ENCODE assay signal across 9 cellular contexts in genomic region chr9:94031380-94031779, GRCh38. TPM values are rescaled to one million over a fixed set of nuclear protein-coding genes. Genes with fewer than 3 reads are reported as not detected.
DNase-seq lines count a peak whose midpoint lies in the region; ATAC-seq and TF ChIP-seq lines count a peak whose summit lies in the region.
"Had no signal": no experiment of that assay in that cellular context is flagged by ENCODE, and none has a peak within 500 bp of the region (broad histone marks: within the 10 kb centered on the region; RNA-seq: fewer than 3 reads in every experiment).

No MANE protein-coding gene starts in this region.

- no peak for ATAC-seq in GM19351 (IDR thresholded peaks at IDR 0.05; ENCODE audit: unreplicated experiment)
- ATAC-seq in GM18858 (IDR thresholded peaks at IDR 0.05; ENCODE audit: unreplicated experiment): no peak

- H3K4me3 Mint-ChIP-seq in activated naive CD4-positive, alpha-beta T cell treated with anti-CD3 and anti-CD28 coated beads for 36 hours: peak overlapping the region; percentile 100
- H3K4me3 Mint-ChIP-seq in type B pancreatic cell: peak overlapping the region; percentile 93

- peaks cover 24% of the 10 kb centered on the region for H3K4me1 Mint-ChIP-seq in activated naive CD4-positive, alpha-beta T cell treated with anti-CD3 and anti-CD28 coated beads for 36 hours (ENCODE audit: low read depth)
- peaks cover 19% of the 10 kb centered on the region for H3K4me1 Mint-ChIP-seq in type B pancreatic cell (ENCODE audit: unreplicated experiment)

- TF ChIP-seq RAD21 in liver (IDR thresholded peaks at IDR 0.05): no peak

- H3K4me3 ChIP-seq in liver (ENCODE audit: low read depth in 1 of 3, low read length in 3 of 3): peak overlapping the region; percentile 46 to 93 (median 62)

- H3K27ac Mint-ChIP-seq in activated naive CD4-positive, alpha-beta T cell treated with anti-CD3 and anti-CD28 coated beads for 36 hours: peak overlapping the region; percentile 35
- H3K27ac Mint-ChIP-seq in type B pancreatic cell: peak overlapping the region; percentile 88

- no peak overlapping the region for H3K27ac ChIP-seq in liver (ENCODE audit: low read depth in 1 of 2, low read length in 2 of 2)

- peaks cover 0 to 2% (median 0%) of the 10 kb centered on the region in 4 donors for H3K9me3 ChIP-seq in liver (ENCODE audit: control insufficient read depth in 4 of 4, low read length in 3 of 4)

- CTCF ChIA-PET in activated naive CD4-positive, alpha-beta T cell treated with anti-CD3 and anti-CD28 coated beads for 36 hours (lab: Charles Lee): interaction anchor here (0.5 to 1.5 kb wide), 6 partner anchors 17 to 553 kb away, joined by 3 to 6 read pairs (median 4); no protein-coding TSS in a partner anchor

- H3K36me3 Mint-ChIP-seq in activated naive CD4-positive, alpha-beta T cell treated with anti-CD3 and anti-CD28 coated beads for 36 hours (ENCODE audit: low read depth): peaks cover 2% of the 10 kb centered on the region
- H3K36me3 Mint-ChIP-seq in type B pancreatic cell: peaks cover 4% of the 10 kb centered on the region

- H3K27me3 Mint-ChIP-seq in activated naive CD4-positive, alpha-beta T cell treated with anti-CD3 and anti-CD28 coated beads for 36 hours (ENCODE audit: low read depth): peaks cover 2% of the 10 kb centered on the region
- no peaks in the 10 kb centered on the region for H3K27me3 Mint-ChIP-seq in type B pancreatic cell

- H3K9ac ChIP-seq in liver (ENCODE audit: low read depth in 1 of 2, low read length in 2 of 2): no peak overlapping the region

- TF ChIP-seq CTCF in liver (IDR thresholded peaks at IDR 0.05; ENCODE audit: low read depth, low read length, missing input control): no peak
- no peak for TF ChIP-seq CTCF in type B pancreatic cell (conservative IDR thresholded peaks at IDR 0.05)

- no peak for DNase-seq in activated naive CD4-positive, alpha-beta T cell treated with anti-CD3 and anti-CD28 coated beads for 36 hours
- no peak for DNase-seq in activated naive CD4-positive, alpha-beta T cell treated with anti-CD3 and anti-CD28 coated beads, Interleukin-2, amount 50 U/mL, for 16 hours
- DNase-seq in amniotic epithelial cell (ENCODE audit: low read depth) (peak; percentile 24), type B pancreatic cell (ENCODE audit: extremely low spot score, unreplicated experiment) (no peak), SKM-1 treated with dmso at 0.1 percent for 144 hours (lab: John Stamatoyannopoulos, UW; ENCODE audit: unreplicated experiment) (no peak)
- DNase-seq: stimulated activated CD4-positive, alpha-beta T cell treated with anti-CD3 and anti-CD28 coated beads, Interleukin-2, amount 100 ng/mL, for 48 hours had no signal

- intact Hi-C loops in activated naive CD4-positive, alpha-beta T cell treated with anti-CD3 and anti-CD28 coated beads for 36 hours (cut with micrococcal nuclease): loop anchor here (2.0 kb wide), 1 partner anchor 135 kb away; no protein-coding TSS in a partner anchor

- no peaks in the 10 kb centered on the region for H3K9me3 Mint-ChIP-seq in activated naive CD4-positive, alpha-beta T cell treated with anti-CD3 and anti-CD28 coated beads for 36 hours
- no peaks in the 10 kb centered on the region for H3K9me3 Mint-ChIP-seq in type B pancreatic cell

- H3K4me1 ChIP-seq in liver (ENCODE audit: control insufficient read depth in 4 of 4, insufficient read depth in 4 of 4, low read length in 3 of 4): peaks cover 0 to 9% (median 3%) of the 10 kb centered on the region in 4 donors

- H3K27me3 ChIP-seq in liver (ENCODE audit: control insufficient read depth in 4 of 4, insufficient read depth in 4 of 4, low read length in 3 of 4): no peaks in the 10 kb centered on the region

- 76% methylated on average over 8 of the region's 8 CpGs for WGBS in liver

- H3K36me3 ChIP-seq in liver (ENCODE audit: control insufficient read depth in 4 of 4, insufficient read depth in 3 of 4, low read depth in 1 of 4, low read length in 3 of 4): no peaks in the 10 kb centered on the region

TF ChIP-seq in liver, 16 proteins besides CTCF, POLR2A, EP300 and RAD21:
- no peak for TF ChIP-seq EGR1 (IDR thresholded peaks at IDR 0.05; ENCODE audit: low read depth in 2 of 2)
- TF ChIP-seq FOXA2 (IDR thresholded peaks at IDR 0.05): no peak
- TF ChIP-seq HNF4A (conservative IDR thresholded peaks at IDR 0.05): no peak
- TF ChIP-seq SP1 (IDR thresholded peaks at IDR 0.05): no peak
- no peak for TF ChIP-seq JUND (IDR thresholded peaks at IDR 0.05)
- no peak for TF ChIP-seq RXRA (IDR thresholded peaks at IDR 0.05)
- no peak for TF ChIP-seq FOXA1 (IDR thresholded peaks at IDR 0.05)
- no peak for TF ChIP-seq ATF3 (IDR thresholded peaks at IDR 0.05)
- TF ChIP-seq ZBTB33 (IDR thresholded peaks at IDR 0.05): no peak
- no peak for TF ChIP-seq MAX (IDR thresholded peaks at IDR 0.05)
- TF ChIP-seq NR2F2 (IDR thresholded peaks at IDR 0.05): no peak
- no peak for TF ChIP-seq YY1 (IDR thresholded peaks at IDR 0.05)
- no peak for TF ChIP-seq HNF4G (IDR thresholded peaks at IDR 0.05)
- TF ChIP-seq GABPA (IDR thresholded peaks at IDR 0.05 in 1 of 2, conservative IDR thresholded peaks at IDR 0.05 in 1 of 2): no peak
- TF ChIP-seq REST (IDR thresholded peaks at IDR 0.05): no peak
- TF ChIP-seq TAF1 (conservative IDR thresholded peaks at IDR 0.05): no peak

RNA-seq across cellular contexts. Expression of gene PTPDC1, which starts 52.9 kb away (rescaled TPM):
- 1 to 10 TPM; 2.6 TPM for total RNA-seq in activated naive CD4-positive, alpha-beta T cell treated with anti-CD3 and anti-CD28 coated beads for 36 hours
- total RNA-seq in liver (1 to 10 TPM; 1.5 to 5.1 TPM), type B pancreatic cell (ENCODE audit: low replicate concordance) (6.1 and 7.9 TPM in 2 replicates)
- under 1 TPM; 0.45 to 0.64 TPM for polyA plus RNA-seq in liver
